ENCODE assay signal across 8 cellular contexts in genomic region chr5:151196556-151197290, GRCh38. TPM values are rescaled to one million over a fixed set of nuclear protein-coding genes. Genes with fewer than 3 reads are reported as not detected.
DNase-seq lines count a peak whose midpoint lies in the region; ATAC-seq and TF ChIP-seq lines count a peak whose summit lies in the region.

No MANE protein-coding gene starts in this region.

- DNase-seq in left lung (no peak), LoVo (ENCODE audit: low spot score) (no peak), COR-L47 (lab: John Stamatoyannopoulos, UW) (no peak), DMS79 treated with DMSO at 0.1 percent for 48 hours (lab: John Stamatoyannopoulos, UW) (no peak)
- no peak for DNase-seq in activated CD4-positive, alpha-beta T cell treated with anti-CD3 and anti-CD28 coated beads for 48 hours

- peak overlapping the region in 1 of 2 donors; percentile 62 for H3K27ac ChIP-seq in left lung

- H3K27me3 ChIP-seq in left lung: no peaks in the 10 kb centered on the region

- peaks cover 0 to 5% of the 10 kb centered on the region in 2 donors for H3K9me3 ChIP-seq in left lung

- ATAC-seq in GM18502 (IDR thresholded peaks at IDR 0.05; ENCODE audit: poor library complexity, unreplicated experiment): peak; percentile 94
- ATAC-seq in GM21528 (IDR thresholded peaks at IDR 0.05; ENCODE audit: low FRiP score, unreplicated experiment): peak; percentile 95
- ATAC-seq in HG03575 (IDR thresholded peaks at IDR 0.05; ENCODE audit: extremely low read depth, insufficient number of reproducible peaks, low FRiP score, unreplicated experiment): peak; percentile 62
- ATAC-seq in left lung: peak; percentile 31

- peaks cover 5 to 40% of the 10 kb centered on the region in 2 donors for H3K4me1 ChIP-seq in left lung

- H3K4me3 ChIP-seq in left lung: no peak overlapping the region

- intact Hi-C loops in left lung (cut with DNase I): no loop called here

- peaks cover 0 to 39% of the 10 kb centered on the region in 2 donors for H3K36me3 ChIP-seq in left lung

- no peak for TF ChIP-seq CTCF in left lung (IDR thresholded peaks at IDR 0.05)

RNA-seq across cellular contexts. Expression of gene CCDC69, which starts 27.2 kb away (rescaled TPM):
- total RNA-seq in left lung: 10 to 100 TPM; 34.6 to 66.4 TPM

RNA-seq across cellular contexts. Expression of gene ANXA6, which starts 39.1 kb away (rescaled TPM):
- 100 to 1,000 TPM; 188 to 198 TPM for total RNA-seq in left lung

RNA-seq across cellular contexts. Expression of gene GM2A, which starts 56.3 kb away (rescaled TPM):
- 10 to 100 TPM; 66.1 to 70.0 TPM for total RNA-seq in left lung

Comparison
In these comparisons a context has a peak if more than half of its experiments do, and no peak if none do; other contexts are left out.
1. ATAC-seq: peak in every context shown above with its lines; median percentile 95 in GM21528; 94 in GM18502; 62 in HG03575; 31 in left lung.